In genomic region chr19:29714371-29714952, GRCh38 we compare ENCODE assay signal across 8 cellular contexts. TPM values are rescaled to one million over a fixed set of nuclear protein-coding genes. Genes with fewer than 3 reads are reported as not detected.
DNase-seq lines count a peak whose midpoint lies in the region; ATAC-seq and TF ChIP-seq lines count a peak whose summit lies in the region.

No MANE protein-coding gene starts in this region.

- H3K4me1 ChIP-seq in GM23248 (ENCODE audit: insufficient read depth) (peaks cover 14% of the 10 kb centered on the region), PC-9 (replicated peaks; ENCODE audit: insufficient read depth) (peaks cover 7% of the 10 kb centered on the region), breast epithelium (peaks cover 0 to 14% of the 10 kb centered on the region in 2 donors), lower lobe of right lung (peaks cover 32% of the 10 kb centered on the region), upper lobe of right lung (peaks cover 22% of the 10 kb centered on the region)

- H3K27ac ChIP-seq in GM23248: peak overlapping the region; percentile 73
- H3K27ac ChIP-seq in PC-9: peak overlapping the region; percentile 66; the same call in 1 of the 2 replicates
- H3K27ac ChIP-seq in breast epithelium: peak overlapping the region; percentile 95 to 98
- peak overlapping the region; percentile 97 for H3K27ac ChIP-seq in lower lobe of right lung
- peak overlapping the region; percentile 99 for H3K27ac ChIP-seq in upper lobe of right lung

- H2AFZ ChIP-seq in GM23248 (peak overlapping the region; percentile 94), PC-9 (peak overlapping the region; percentile 94)

- BruUV-seq in PC-9 (replicated peaks; lab: Mats Ljungman, UMichigan): no TSS peak

- ATAC-seq in lower lobe of right lung (peak; percentile 39 to 41), upper lobe of right lung (peak; percentile 37)

- CTCF ChIA-PET in PC-9 (lab: Charles Lee): interaction anchor here (0.6 to 1.0 kb wide), 2 partner anchors 48 to 424 kb away, joined by 3 read pairs; no protein-coding TSS in a partner anchor

- peak overlapping the region; percentile 94 for H3K9ac ChIP-seq in GM23248

- intact Hi-C loops in PC-9 (cut with micrococcal nuclease; ENCODE audit: unreplicated experiment) (no loop called here), breast epithelium (cut with DNase I; ENCODE audit: low total_unique reads) (loop anchor here (5.0 kb wide), 1 partner anchor 102 kb away; no protein-coding TSS in a partner anchor), lower lobe of right lung (cut with DNase I) (loop anchor here (10.0 kb wide), 1 partner anchor 100 kb away; no protein-coding TSS in a partner anchor), upper lobe of right lung (cut with DNase I) (no loop called here)

- WGBS in GM23248 (ENCODE audit: low coverage in 1 of 2, low lambda C conversion rate in 2 of 2, missing lambda C conversion rate in 2 of 2), 2 experiments: 9 to 11% methylated on average over 9 to 15 of the region's 15 CpGs

- H3K9me3 ChIP-seq in GM23248 (ENCODE audit: low read depth) (no peaks in the 10 kb centered on the region), PC-9 (ENCODE audit: insufficient read depth, low read depth) (no peaks in the 10 kb centered on the region), breast epithelium (no peaks in the 10 kb centered on the region), lower lobe of right lung (no peaks in the 10 kb centered on the region), upper lobe of right lung (no peaks in the 10 kb centered on the region)

- H3K36me3 ChIP-seq in GM06990 (ENCODE audit: control insufficient read depth, insufficient read depth, low read length) (no peaks in the 10 kb centered on the region; the same call in 1 of the 2 replicates), GM23248 (ENCODE audit: low read depth) (0 out of 2 replicates have a peak, but pooled peaks cover 4% of the 10 kb centered on the region), PC-9 (ENCODE audit: low read depth) (no peaks in the 10 kb centered on the region), breast epithelium (no peaks in the 10 kb centered on the region), lower lobe of right lung (no peaks in the 10 kb centered on the region), upper lobe of right lung (no peaks in the 10 kb centered on the region)

- in situ Hi-C loops in GM23248 (cut with MboI): loop anchor here (10.0 kb wide), 1 partner anchor 100 kb away; no protein-coding TSS in a partner anchor

- H3K9me2 ChIP-seq in GM23248 (ENCODE audit: insufficient read depth): no peaks in the 10 kb centered on the region
- no peaks in the 10 kb centered on the region for H3K9me2 ChIP-seq in PC-9 (ENCODE audit: insufficient read depth)

- H3K79me2 ChIP-seq in GM23248 (ENCODE audit: insufficient read depth): peaks cover 62% of the 10 kb centered on the region
- peaks cover 11% of the 10 kb centered on the region for H3K79me2 ChIP-seq in PC-9 (ENCODE audit: low read depth)

- peaks cover 4% of the 10 kb centered on the region; the same call in 1 of the 2 replicates for H4K20me1 ChIP-seq in GM23248 (ENCODE audit: insufficient read depth)
- no peaks in the 10 kb centered on the region for H4K20me1 ChIP-seq in PC-9 (ENCODE audit: insufficient read depth)

- POLR2A ChIA-PET in PC-9 (lab: Charles Lee; ENCODE audit: unreplicated experiment): interaction anchor here (0.6 kb wide), 1 partner anchor 48 kb away, joined by 36 read pairs; no protein-coding TSS in a partner anchor

- TF ChIP-seq POLR2A in breast epithelium (IDR thresholded peaks at IDR 0.05): no peak

- no peak for DNase-seq in GM06990 (ENCODE audit: extremely low read depth, insufficient read length)
- peak; percentile 10 for DNase-seq in GM23248
- no peak for DNase-seq in PC-9
- no peak for DNase-seq in breast epithelium (ENCODE audit: low spot score in 2 of 2)
- DNase-seq in lower lobe of right lung: no peak
- peak; percentile 40 for DNase-seq in upper lobe of right lung
- DNase-seq in superior temporal gyrus (ENCODE audit: extremely low spot score): no peak
- DNase-seq in COLO668 (lab: John Stamatoyannopoulos, UW; ENCODE audit: unreplicated experiment): no peak

- H3K4me3 ChIP-seq in GM06990 (replicated peaks; ENCODE audit: low read depth, low read length) (peak overlapping the region; percentile 87), GM23248 (peak overlapping the region; percentile 82), PC-9 (peak overlapping the region; percentile 92), breast epithelium (peak overlapping the region; percentile 94 to 95 (median 95)), lower lobe of right lung (peak overlapping the region; percentile 88), upper lobe of right lung (peak overlapping the region; percentile 87)

- H3K4me2 ChIP-seq in GM23248 (ENCODE audit: unreplicated experiment) (peak overlapping the region; percentile 85), PC-9 (peak overlapping the region; percentile 83)

- TF ChIP-seq CTCF in GM06990 (IDR thresholded peaks at IDR 0.05; ENCODE audit: insufficient read depth, low read length, poor library complexity, severe bottlenecking) (no peak), PC-9 (conservative IDR thresholded peaks at IDR 0.05) (no peak), breast epithelium (IDR thresholded peaks at IDR 0.05) (no peak), lower lobe of right lung (IDR thresholded peaks at IDR 0.05) (no peak), upper lobe of right lung (IDR thresholded peaks at IDR 0.05) (no peak)

- H3K27me3 ChIP-seq in GM06990 (replicated peaks; ENCODE audit: control insufficient read depth, insufficient read depth, low read length) (no peaks in the 10 kb centered on the region), GM23248 (replicated peaks; ENCODE audit: insufficient read depth) (no peaks in the 10 kb centered on the region), PC-9 (ENCODE audit: insufficient read depth, low read depth) (no peaks in the 10 kb centered on the region), breast epithelium (no peaks in the 10 kb centered on the region), lower lobe of right lung (ENCODE audit: low read depth) (no peaks in the 10 kb centered on the region), upper lobe of right lung (no peaks in the 10 kb centered on the region)

- H3F3A ChIP-seq in GM23248 (ENCODE audit: insufficient read depth) (peaks cover 9% of the 10 kb centered on the region; the same call in 1 of the 2 replicates), PC-9 (ENCODE audit: insufficient read depth, low read depth) (peaks cover 9% of the 10 kb centered on the region; the same call in 1 of the 2 replicates)

RNA-seq across cellular contexts. Expression of gene C19orf12, which starts 0.6 kb away (rescaled TPM):
- 45.7 and 46.8 TPM in 2 replicates for total RNA-seq in GM23248 (2014; rRNA removed; shearing (Covaris generic))
- 33.4 and 34.2 TPM in 2 replicates for polyA plus RNA-seq in GM23248 (2016; fragmentation: Nextera tagmentation; extraction: Ambion mirVana)
- total RNA-seq in PC-9 (2021) (14.8 and 15.4 TPM in 2 replicates), breast epithelium (100 to 1,000 TPM in 1 of 3 donors, 10 to 100 TPM in 2; 42.7 to 230 (median 53.7) TPM), lower lobe of right lung (19.2 TPM), upper lobe of right lung (22.1 TPM)

RNA-seq across cellular contexts. Expression of gene PLEKHF1, which starts 49.2 kb away (rescaled TPM):
- 18.0 and 23.4 TPM in 2 replicates for total RNA-seq in GM23248 (2014; rRNA removed; shearing (Covaris generic))
- 9.0 and 9.3 TPM in 2 replicates for polyA plus RNA-seq in GM23248 (2016; fragmentation: Nextera tagmentation; extraction: Ambion mirVana)
- total RNA-seq in PC-9 (2021) (16.0 and 18.0 TPM in 2 replicates), breast epithelium (10 to 100 TPM; 29.8 to 71.4 (median 58.7) TPM), lower lobe of right lung (15.5 TPM), upper lobe of right lung (17.3 TPM)

Comparison
In these comparisons a context has a peak if more than half of its experiments do, and no peak if none do; other contexts are left out.
1. DNase-seq: peak in GM23248 (single experiment) and upper lobe of right lung (single experiment); none in GM06990 (single experiment), PC-9 (0 of 2), breast epithelium (0 of 2), lower lobe of right lung (single experiment), superior temporal gyrus (single experiment) and COLO668 (single experiment).
2. intact Hi-C loops: an anchor here in breast epithelium (5.0 kb wide) and lower lobe of right lung (10.0 kb wide); none called in PC-9 and upper lobe of right lung.
3. Peak in every context shown above with its lines, with median percentiles within 50 percentile points of each other: H3K4me3 ChIP-seq and H3K27ac ChIP-seq.